ENCODE assay signal across 1 cellular context in the genomic region with DNA sequence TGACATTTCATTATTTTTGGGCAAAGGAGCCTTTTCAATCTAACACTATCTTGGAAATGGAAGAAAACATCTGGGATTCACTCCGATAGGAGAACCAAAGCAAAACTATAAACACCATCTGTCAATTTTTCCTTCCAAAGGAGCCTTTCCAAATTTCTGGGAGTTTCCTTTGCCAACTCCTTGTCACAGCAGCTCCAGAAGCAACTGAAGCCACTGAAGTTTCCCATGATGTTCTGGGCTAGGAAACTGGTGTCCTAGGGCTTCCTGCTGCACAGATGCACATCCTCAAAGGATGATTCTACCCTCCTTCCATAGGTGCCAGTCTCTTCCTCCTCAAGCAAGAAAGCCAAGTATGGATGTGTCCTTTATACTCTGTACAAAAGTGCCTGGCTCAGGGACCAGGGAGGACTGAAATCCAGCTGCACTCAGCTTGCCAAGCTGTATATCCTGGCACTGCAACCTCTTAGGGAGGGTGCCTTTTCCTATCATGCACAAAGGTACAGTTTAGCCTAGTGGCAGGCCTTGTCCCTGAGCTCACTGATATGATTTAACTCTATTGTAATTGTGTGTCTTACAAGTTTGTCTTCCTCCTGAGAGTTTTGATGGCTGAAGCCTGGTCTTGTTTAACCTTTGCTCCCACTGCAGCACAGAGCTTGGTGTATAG.
TF ChIP-seq lines count a peak whose summit lies in the region.

No MANE protein-coding gene starts in this region.

TF ChIP-seq in HCT116, 20 proteins besides CTCF, POLR2A, EP300 and RAD21:
- TF ChIP-seq, protein P1, sequence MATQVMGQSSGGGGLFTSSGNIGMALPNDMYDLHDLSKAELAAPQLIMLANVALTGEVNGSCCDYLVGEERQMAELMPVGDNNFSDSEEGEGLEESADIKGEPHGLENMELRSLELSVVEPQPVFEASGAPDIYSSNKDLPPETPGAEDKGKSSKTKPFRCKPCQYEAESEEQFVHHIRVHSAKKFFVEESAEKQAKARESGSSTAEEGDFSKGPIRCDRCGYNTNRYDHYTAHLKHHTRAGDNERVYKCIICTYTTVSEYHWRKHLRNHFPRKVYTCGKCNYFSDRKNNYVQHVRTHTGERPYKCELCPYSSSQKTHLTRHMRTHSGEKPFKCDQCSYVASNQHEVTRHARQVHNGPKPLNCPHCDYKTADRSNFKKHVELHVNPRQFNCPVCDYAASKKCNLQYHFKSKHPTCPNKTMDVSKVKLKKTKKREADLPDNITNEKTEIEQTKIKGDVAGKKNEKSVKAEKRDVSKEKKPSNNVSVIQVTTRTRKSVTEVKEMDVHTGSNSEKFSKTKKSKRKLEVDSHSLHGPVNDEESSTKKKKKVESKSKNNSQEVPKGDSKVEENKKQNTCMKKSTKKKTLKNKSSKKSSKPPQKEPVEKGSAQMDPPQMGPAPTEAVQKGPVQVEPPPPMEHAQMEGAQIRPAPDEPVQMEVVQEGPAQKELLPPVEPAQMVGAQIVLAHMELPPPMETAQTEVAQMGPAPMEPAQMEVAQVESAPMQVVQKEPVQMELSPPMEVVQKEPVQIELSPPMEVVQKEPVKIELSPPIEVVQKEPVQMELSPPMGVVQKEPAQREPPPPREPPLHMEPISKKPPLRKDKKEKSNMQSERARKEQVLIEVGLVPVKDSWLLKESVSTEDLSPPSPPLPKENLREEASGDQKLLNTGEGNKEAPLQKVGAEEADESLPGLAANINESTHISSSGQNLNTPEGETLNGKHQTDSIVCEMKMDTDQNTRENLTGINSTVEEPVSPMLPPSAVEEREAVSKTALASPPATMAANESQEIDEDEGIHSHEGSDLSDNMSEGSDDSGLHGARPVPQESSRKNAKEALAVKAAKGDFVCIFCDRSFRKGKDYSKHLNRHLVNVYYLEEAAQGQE (IDR thresholded peaks at IDR 0.05; ENCODE audit: low read depth), result no peak
- TF ChIP-seq, protein P2, sequence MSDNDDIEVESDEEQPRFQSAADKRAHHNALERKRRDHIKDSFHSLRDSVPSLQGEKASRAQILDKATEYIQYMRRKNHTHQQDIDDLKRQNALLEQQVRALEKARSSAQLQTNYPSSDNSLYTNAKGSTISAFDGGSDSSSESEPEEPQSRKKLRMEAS (IDR thresholded peaks at IDR 0.05), result no peak
- TF ChIP-seq POLR2AphosphoS5 (IDR thresholded peaks at IDR 0.05; ENCODE audit: low read depth, low read length), result no peak
- TF ChIP-seq ELF1 (IDR thresholded peaks at IDR 0.05; ENCODE audit: borderline replicate concordance, low read depth), result no peak
